ENCODE assay signal across 1 cellular context in genomic region chr11:59216654-59217640, GRCh38.
A peak's percentile ranks its signal among the peaks of the same experiment; 100 is the strongest.
TF ChIP-seq lines count a peak whose summit lies in the region.

No MANE protein-coding gene starts in this region.

TF ChIP-seq in GM12878, 131 proteins besides CTCF, POLR2A, EP300 and RAD21 (continued from another document and continues in another):
- TF ChIP-seq RB1 (IDR thresholded peaks at IDR 0.05; ENCODE audit: borderline replicate concordance): no peak
- no peak for TF ChIP-seq USF1 (IDR thresholded peaks at IDR 0.05; ENCODE audit: borderline replicate concordance, extremely low read length, insufficient read depth, low read depth, low read length)
- peak; percentile 91 for TF ChIP-seq ZSCAN29 (IDR thresholded peaks at IDR 0.05)
- no peak; the same call in 1 of the 2 replicates for TF ChIP-seq ZNF687 (IDR thresholded peaks at IDR 0.05)
- TF ChIP-seq NFYA (IDR thresholded peaks at IDR 0.05; ENCODE audit: borderline replicate concordance, low read depth, low read length): no peak
- TF ChIP-seq ZNF24 (IDR thresholded peaks at IDR 0.05): peak; percentile 61; the same call in 1 of the 2 replicates
- TF ChIP-seq SREBF1 (IDR thresholded peaks at IDR 0.05; ENCODE audit: low read length): peak; percentile 32; the same call in 1 of the 2 replicates
- peak; percentile 97 for TF ChIP-seq PAX5 (IDR thresholded peaks at IDR 0.05; ENCODE audit: borderline replicate concordance, low read depth, low read length)
- TF ChIP-seq TARDBP (IDR thresholded peaks at IDR 0.05; ENCODE audit: borderline replicate concordance): no peak
- no peak for TF ChIP-seq IRF3 (IDR thresholded peaks at IDR 0.05)
- TF ChIP-seq RAD51 (IDR thresholded peaks at IDR 0.05): no peak; the same call in 1 of the 2 replicates
- TF ChIP-seq SMARCA5 (IDR thresholded peaks at IDR 0.05): peak; percentile 12; the same call in 1 of the 2 replicates
- peak; percentile 94 for TF ChIP-seq RUNX3 (IDR thresholded peaks at IDR 0.05; ENCODE audit: low read length)
- peak; percentile 98 for TF ChIP-seq NBN (IDR thresholded peaks at IDR 0.05)
- TF ChIP-seq MYB (IDR thresholded peaks at IDR 0.05; ENCODE audit: borderline replicate concordance, low read depth, low read length): peak; percentile 76
- TF ChIP-seq RCOR1 (conservative IDR thresholded peaks at IDR 0.05; ENCODE audit: low read depth, low read length): peak; percentile 93; the same call in 1 of the 2 replicates
- TF ChIP-seq GABPA (IDR thresholded peaks at IDR 0.05; ENCODE audit: low read depth): peak; percentile 67; the same call in 1 of the 2 replicates
- peak; percentile 52; the same call in 1 of the 2 replicates for TF ChIP-seq PKNOX1 (IDR thresholded peaks at IDR 0.05)
- TF ChIP-seq STAT3 (IDR thresholded peaks at IDR 0.05; ENCODE audit: low read depth, low read length): peak; percentile 74
- TF ChIP-seq JUND (IDR thresholded peaks at IDR 0.05; ENCODE audit: low read depth, low read length): peak; percentile 80
- no peak for TF ChIP-seq PRDM15 (CRISPR knock-in tag; IDR thresholded peaks at IDR 0.05)
- peak; percentile 43; the same call in 1 of the 2 replicates for TF ChIP-seq TAF1 (IDR thresholded peaks at IDR 0.05; ENCODE audit: borderline replicate concordance, low read depth, low read length)
- no peak for TF ChIP-seq HDGF (IDR thresholded peaks at IDR 0.05)
- no peak for TF ChIP-seq HDAC2 (IDR thresholded peaks at IDR 0.05)
- no peak for TF ChIP-seq FOS (IDR thresholded peaks at IDR 0.05; ENCODE audit: borderline replicate concordance, extremely low read depth, insufficient read length)
- peak in 1 of 2 experiments; percentile 80; a peak in 2 of 3 replicates for TF ChIP-seq EGR1 (IDR thresholded peaks at IDR 0.05; ENCODE audit: borderline replicate concordance in 1 of 2, low read depth in 2 of 2, low read length in 2 of 2)
- TF ChIP-seq IRF5 (IDR thresholded peaks at IDR 0.05; ENCODE audit: borderline replicate concordance): no peak
- peak; percentile 45 for TF ChIP-seq PBX3 (IDR thresholded peaks at IDR 0.05; ENCODE audit: insufficient replicate concordance, low read depth, low read length)
- TF ChIP-seq EED (IDR thresholded peaks at IDR 0.05; ENCODE audit: low read depth): peak; percentile 100
- TF ChIP-seq HSF1 (IDR thresholded peaks at IDR 0.05; ENCODE audit: low read depth, low read length): no peak
- no peak for TF ChIP-seq ZBTB33 (IDR thresholded peaks at IDR 0.05)
- peak; percentile 42 for TF ChIP-seq CUX1 (IDR thresholded peaks at IDR 0.05; ENCODE audit: insufficient replicate concordance, low read depth, low read length)
